In the genomic region with DNA sequence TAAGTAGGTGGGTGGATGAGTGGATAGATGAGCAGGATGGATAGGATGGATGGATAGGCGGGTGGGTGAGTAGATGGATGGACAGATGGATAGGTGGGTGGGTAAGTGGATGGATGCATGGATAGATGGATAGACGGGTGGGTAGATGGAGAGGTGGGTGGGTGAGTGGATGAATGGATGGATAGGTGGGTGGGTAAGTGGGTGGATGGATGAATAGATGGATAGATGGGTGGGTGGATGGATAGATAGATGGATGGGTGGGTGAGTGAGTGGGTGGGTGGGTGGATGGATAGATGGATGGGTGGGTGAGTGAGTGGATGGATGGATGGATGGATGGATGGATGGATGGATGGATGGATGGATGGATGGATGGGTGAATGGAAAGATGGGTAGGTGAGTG, we compare ENCODE assay signal across 38 cellular contexts.
"Had no signal": no experiment of that assay in that cellular context is flagged by ENCODE, and none has a peak within 500 bp of the region (broad histone marks: within the 10 kb centered on the region; RNA-seq: fewer than 3 reads in every experiment).

No MANE protein-coding gene starts in this region.

- H3K36me3 ChIP-seq: adrenal gland, ascending aorta, brain microvascular endothelial cell, cardiac muscle cell had no signal

- H3K4me1 ChIP-seq: adrenal gland had no signal

- H3K9me3 ChIP-seq: adrenal gland, ascending aorta, body of pancreas had no signal

- DNase-seq: activated effector memory CD4-positive, alpha-beta T cell treated with anti-CD3 and anti-CD28 coated beads, Interleukin-2, amount 50 U/mL, for 16 hours; activated effector memory CD4-positive, alpha-beta T cell treated with Interleukin-2 at 50 U/mL for 16 hours; activated gamma-delta T cell; activated gamma-delta T cell treated with Interleukin-2 at 50 U/mL for 16 hours; activated naive CD4-positive, alpha-beta T cell; activated naive CD4-positive, alpha-beta T cell treated with anti-CD3 and anti-CD28 coated beads for 36 hours; activated naive CD4-positive, alpha-beta T cell treated with anti-CD3 and anti-CD28 coated beads, Interleukin-2, amount 10 ng/mL, durations not matched to agents 7 days and 5 days; activated naive CD4-positive, alpha-beta T cell treated with anti-CD3 and anti-CD28 coated beads, Interleukin-2, amount 50 U/mL, for 16 hours; activated naive CD4-positive, alpha-beta T cell treated with Interleukin-2 at 50 U/mL for 16 hours; activated naive CD8-positive, alpha-beta T cell treated with anti-CD3 and anti-CD28 coated beads for 36 hours; activated naive CD8-positive, alpha-beta T cell treated with anti-CD3 and anti-CD28 coated beads, Interleukin-2, amount 10 ng/mL, durations not matched to agents 7 days and 5 days; activated naive CD8-positive, alpha-beta T cell treated with anti-CD3 and anti-CD28 coated beads, Interleukin-2, amount 50 U/mL, for 24 hours; activated T-cell treated with anti-CD3 and anti-CD28 coated beads, Interleukin-2, amount 50 U/mL, for 1 hour; activated T-cell treated with anti-CD3 and anti-CD28 coated beads, Interleukin-2, amount 50 U/mL, for 24 hours; activated T-cell treated with anti-CD3 and anti-CD28 coated beads, Interleukin-2, amount 50 U/mL, for 4 hours; activated T-cell treated with anti-CD3 and anti-CD28 coated beads, Interleukin-2, amount 50 U/mL, for 48 hours; activated T-cell treated with anti-CD3 and anti-CD28 coated beads, Interleukin-2, amount 50 U/mL, for 72 hours; adrenal gland; amniotic stem cell; amygdala; anterior cingulate cortex; aorta; body of pancreas; brain microvascular endothelial cell; central memory CD4-positive, alpha-beta T cell; cerebellar nuclear complex had no signal

- H3K9me3 Mint-ChIP-seq: activated naive CD4-positive, alpha-beta T cell treated with anti-CD3 and anti-CD28 coated beads for 36 hours; activated naive CD4-positive, alpha-beta T cell treated with anti-CD3 and anti-CD28 coated beads, Interleukin-2, amount 50 U/mL, for 24 hours; activated naive CD4-positive, alpha-beta T cell treated with anti-CD3 and anti-CD28 coated beads, Interleukin-2, amount 50 U/mL, for 72 hours; activated naive CD8-positive, alpha-beta T cell treated with anti-CD3 and anti-CD28 coated beads for 36 hours; activated naive CD8-positive, alpha-beta T cell treated with anti-CD3 and anti-CD28 coated beads, Interleukin-2, amount 10 ng/mL, durations not matched to agents 7 days and 5 days; activated naive CD8-positive, alpha-beta T cell treated with anti-CD3 and anti-CD28 coated beads, Interleukin-2, amount 50 U/mL, for 24 hours; activated T-cell treated with anti-CD3 and anti-CD28 coated beads, Interleukin-2, amount 50 U/mL, for 24 hours; activated T-cell treated with anti-CD3 and anti-CD28 coated beads, Interleukin-2, amount 50 U/mL, for 4 hours; activated T-cell treated with anti-CD3 and anti-CD28 coated beads, Interleukin-2, amount 50 U/mL, for 72 hours; activated T-helper 1 cell treated with anti-CD3 and anti-CD28 coated beads, Interleukin-12 subunit alpha, Interleukin-12 subunit beta, Interleukin-2, Interleukin-4 antibody, amounts not matched to agents 30 ng/mL and 10 ng/mL and 1 ng/mL, durations not matched to agents 14 hours and 24 hours and 36 hours; activated T-helper 17 cell treated with anti-CD3 and anti-CD28 coated beads, Interleukin-2, amount 50 U/mL, for 72 hours; activated T-helper 2 cell treated with anti-CD3 and anti-CD28 coated beads, Interferon-gamma antibody, Interleukin-2, Interleukin-4, amounts not matched to agents 10 μg/mL and 5 μg/mL and 100 μg/mL, durations not matched to agents 14 hours and 24 hours and 36 hours; central memory CD8-positive, alpha-beta T cell had no signal

- H3K27ac ChIP-seq: adrenal gland, ascending aorta, body of pancreas, brain microvascular endothelial cell, cardiac muscle cell had no signal

- H3K27me3 Mint-ChIP-seq: activated naive CD4-positive, alpha-beta T cell treated with anti-CD3 and anti-CD28 coated beads, Interleukin-2, amount 10 ng/mL, durations not matched to agents 7 days and 5 days had no signal

- H3K27ac Mint-ChIP-seq: activated naive CD4-positive, alpha-beta T cell treated with anti-CD3 and anti-CD28 coated beads for 36 hours; activated naive CD4-positive, alpha-beta T cell treated with anti-CD3 and anti-CD28 coated beads, Interleukin-2, amount 10 ng/mL, durations not matched to agents 7 days and 5 days; activated naive CD4-positive, alpha-beta T cell treated with anti-CD3 and anti-CD28 coated beads, Interleukin-2, amount 50 U/mL, for 24 hours; activated naive CD4-positive, alpha-beta T cell treated with anti-CD3 and anti-CD28 coated beads, Interleukin-2, amount 50 U/mL, for 72 hours; activated naive CD8-positive, alpha-beta T cell; activated naive CD8-positive, alpha-beta T cell treated with anti-CD3 and anti-CD28 coated beads for 36 hours; activated naive CD8-positive, alpha-beta T cell treated with anti-CD3 and anti-CD28 coated beads, Interleukin-2, amount 10 ng/mL, durations not matched to agents 7 days and 5 days; activated naive CD8-positive, alpha-beta T cell treated with anti-CD3 and anti-CD28 coated beads, Interleukin-2, amount 50 U/mL, for 24 hours; activated T-cell treated with anti-CD3 and anti-CD28 coated beads, Interleukin-2, amount 50 U/mL, for 24 hours; activated T-cell treated with anti-CD3 and anti-CD28 coated beads, Interleukin-2, amount 50 U/mL, for 72 hours; activated T-helper 1 cell treated with anti-CD3 and anti-CD28 coated beads, Interleukin-12 subunit alpha, Interleukin-12 subunit beta, Interleukin-2, Interleukin-4 antibody, amounts not matched to agents 30 ng/mL and 10 ng/mL and 1 ng/mL, durations not matched to agents 14 hours and 24 hours and 36 hours; activated T-helper 17 cell treated with anti-CD3 and anti-CD28 coated beads, Interleukin-2, amount 50 U/mL, for 72 hours; activated T-helper 2 cell treated with anti-CD3 and anti-CD28 coated beads, Interferon-gamma antibody, Interleukin-2, Interleukin-4, amounts not matched to agents 10 μg/mL and 5 μg/mL and 100 μg/mL, durations not matched to agents 14 hours and 24 hours and 36 hours had no signal

- H3K27me3 ChIP-seq: ascending aorta, body of pancreas, brain microvascular endothelial cell, cardiac muscle cell had no signal

- H3K4me1 Mint-ChIP-seq: activated naive CD4-positive, alpha-beta T cell treated with anti-CD3 and anti-CD28 coated beads, Interleukin-2, amount 10 ng/mL, durations not matched to agents 7 days and 5 days; activated naive CD4-positive, alpha-beta T cell treated with anti-CD3 and anti-CD28 coated beads, Interleukin-2, amount 50 U/mL, for 24 hours; activated naive CD8-positive, alpha-beta T cell treated with anti-CD3 and anti-CD28 coated beads for 36 hours; activated naive CD8-positive, alpha-beta T cell treated with anti-CD3 and anti-CD28 coated beads, Interleukin-2, amount 10 ng/mL, durations not matched to agents 7 days and 5 days; activated naive CD8-positive, alpha-beta T cell treated with anti-CD3 and anti-CD28 coated beads, Interleukin-2, amount 50 U/mL, for 24 hours; activated T-helper 17 cell treated with anti-CD3 and anti-CD28 coated beads, Interleukin-2, amount 50 U/mL, for 72 hours; central memory CD8-positive, alpha-beta T cell had no signal

- FAIRE-seq: astrocyte, bronchial epithelial cell, colon had no signal

- H3K4me3 Mint-ChIP-seq: activated naive CD4-positive, alpha-beta T cell treated with anti-CD3 and anti-CD28 coated beads for 36 hours; activated naive CD4-positive, alpha-beta T cell treated with anti-CD3 and anti-CD28 coated beads, Interleukin-2, amount 10 ng/mL, durations not matched to agents 7 days and 5 days; activated naive CD4-positive, alpha-beta T cell treated with anti-CD3 and anti-CD28 coated beads, Interleukin-2, amount 50 U/mL, for 24 hours; activated naive CD8-positive, alpha-beta T cell; activated naive CD8-positive, alpha-beta T cell treated with anti-CD3 and anti-CD28 coated beads for 36 hours; activated naive CD8-positive, alpha-beta T cell treated with anti-CD3 and anti-CD28 coated beads, Interleukin-2, amount 10 ng/mL, durations not matched to agents 7 days and 5 days; activated naive CD8-positive, alpha-beta T cell treated with anti-CD3 and anti-CD28 coated beads, Interleukin-2, amount 50 U/mL, for 24 hours; activated T-cell treated with anti-CD3 and anti-CD28 coated beads, Interleukin-2, amount 50 U/mL, for 24 hours; activated T-cell treated with anti-CD3 and anti-CD28 coated beads, Interleukin-2, amount 50 U/mL, for 4 hours; activated T-cell treated with anti-CD3 and anti-CD28 coated beads, Interleukin-2, amount 50 U/mL, for 72 hours; activated T-helper 1 cell treated with anti-CD3 and anti-CD28 coated beads, Interleukin-12 subunit alpha, Interleukin-12 subunit beta, Interleukin-2, Interleukin-4 antibody, amounts not matched to agents 30 ng/mL and 10 ng/mL and 1 ng/mL, durations not matched to agents 14 hours and 24 hours and 36 hours; activated T-helper 17 cell treated with anti-CD3 and anti-CD28 coated beads, Interleukin-2, amount 50 U/mL, for 72 hours; central memory CD8-positive, alpha-beta T cell had no signal

- H3K4me3 ChIP-seq: adrenal gland, ascending aorta, body of pancreas, cardiac muscle cell had no signal

- H3K36me3 Mint-ChIP-seq: activated naive CD4-positive, alpha-beta T cell treated with anti-CD3 and anti-CD28 coated beads, Interleukin-2, amount 10 ng/mL, durations not matched to agents 7 days and 5 days; activated naive CD4-positive, alpha-beta T cell treated with anti-CD3 and anti-CD28 coated beads, Interleukin-2, amount 50 U/mL, for 24 hours; activated naive CD4-positive, alpha-beta T cell treated with anti-CD3 and anti-CD28 coated beads, Interleukin-2, amount 50 U/mL, for 72 hours; activated naive CD8-positive, alpha-beta T cell; activated naive CD8-positive, alpha-beta T cell treated with anti-CD3 and anti-CD28 coated beads for 36 hours; activated naive CD8-positive, alpha-beta T cell treated with anti-CD3 and anti-CD28 coated beads, Interleukin-2, amount 10 ng/mL, durations not matched to agents 7 days and 5 days had no signal
